19 cellular contexts compared by ENCODE assay signal in the genomic region with DNA sequence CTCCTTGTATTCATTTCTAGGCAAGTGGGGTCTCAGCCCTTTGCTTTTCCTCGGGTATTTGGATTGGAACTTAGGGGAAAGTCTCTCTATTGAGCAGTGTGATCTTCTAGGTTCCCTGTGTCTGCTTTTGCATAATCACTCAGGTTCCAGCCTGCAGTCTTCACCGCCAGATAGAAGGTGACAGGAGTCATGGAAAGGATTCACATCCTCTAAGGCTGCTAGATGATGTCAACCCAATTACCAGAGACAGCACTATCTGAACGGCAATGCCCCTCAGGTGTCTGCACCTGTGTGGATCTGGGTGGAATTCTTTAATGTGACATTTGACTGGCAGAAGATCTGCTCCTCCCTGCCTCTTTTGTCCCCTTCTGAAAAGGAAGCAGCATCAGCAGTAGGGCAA.
DNase-seq lines count a peak whose midpoint lies in the region; ATAC-seq and TF ChIP-seq lines count a peak whose summit lies in the region.
"Had no signal": no experiment of that assay in that cellular context is flagged by ENCODE, and none has a peak within 500 bp of the region (broad histone marks: within the 10 kb centered on the region; RNA-seq: fewer than 3 reads in every experiment).

No MANE protein-coding gene starts in this region.

- no peak overlapping the region for H3K9ac ChIP-seq in endodermal cell (ENCODE audit: extremely low read depth, low read length, poor library complexity, severe bottlenecking)

- peaks cover 7% of the 10 kb centered on the region for H3K4me1 ChIP-seq in endodermal cell (ENCODE audit: control insufficient read depth, insufficient read depth, low read length)

- peak; percentile 91 for DNase-seq in NCI-H146 treated with DMSO at 0.1 percent for 48 hours (lab: John Stamatoyannopoulos, UW; ENCODE audit: unreplicated experiment)
- peak; percentile 63 for DNase-seq in islet precursor cell
- no peak for DNase-seq in type B pancreatic cell (ENCODE audit: extremely low spot score, unreplicated experiment)
- no peak for DNase-seq in NCI-H2227 treated with DMSO at 0.1 percent for 48 hours (lab: John Stamatoyannopoulos, UW)
- no peak for DNase-seq in T-helper 17 cell
- DNase-seq in endodermal cell, result no peak
- DNase-seq: AML-193, DND-41, KG1, MV-4-11, NCI-H187 treated with DMSO at 0.1 percent for 48 hours, NCI-H226, NCI-H524 had no signal

- H3K27me3 Mint-ChIP-seq in type B pancreatic cell, result no peaks in the 10 kb centered on the region
- H3K27me3 Mint-ChIP-seq in T-helper 17 cell, result peaks cover 48% of the 10 kb centered on the region
- peaks cover 3% of the 10 kb centered on the region for H3K27me3 Mint-ChIP-seq in endodermal cell (ENCODE audit: insufficient read depth)

- no peak overlapping the region for H3K4me3 Mint-ChIP-seq in type B pancreatic cell
- no peak overlapping the region for H3K4me3 Mint-ChIP-seq in T-helper 17 cell
- no peak overlapping the region for H3K4me3 Mint-ChIP-seq in endodermal cell
- H3K4me3 Mint-ChIP-seq: GM23338 had no signal

- H3K4me3 ChIP-seq in endodermal cell (ENCODE audit: low read length), result no peak overlapping the region
- H3K4me3 ChIP-seq: GM23338 had no signal

- H3K27ac Mint-ChIP-seq in type B pancreatic cell, result peak overlapping the region; percentile 32
- no peak overlapping the region for H3K27ac Mint-ChIP-seq in T-helper 17 cell
- H3K27ac Mint-ChIP-seq in endodermal cell, result no peak overlapping the region
- H3K27ac Mint-ChIP-seq: GM23338 had no signal

- H3K27me3 ChIP-seq in endodermal cell (ENCODE audit: control insufficient read depth, insufficient read depth, low read length, poor library complexity, severe bottlenecking), result no peaks in the 10 kb centered on the region

- H3K36me3 ChIP-seq in endodermal cell (ENCODE audit: control insufficient read depth, insufficient read depth, low read length), result no peaks in the 10 kb centered on the region

- H3K4me1 Mint-ChIP-seq in type B pancreatic cell (ENCODE audit: unreplicated experiment) (peaks cover 6% of the 10 kb centered on the region), T-helper 17 cell (no peaks in the 10 kb centered on the region), endodermal cell (peaks cover 30% of the 10 kb centered on the region)
- H3K4me1 Mint-ChIP-seq: GM23338 had no signal

- H3K27ac ChIP-seq in VCaP (peak overlapping the region; percentile 80; the same call in 1 of the 2 replicates), endodermal cell (ENCODE audit: low read depth, low read length) (no peak overlapping the region)
- H3K27ac ChIP-seq: C4-2B, RWPE1 had no signal

- 94 to 95% methylated on average over 2 to 3 of the region's 3 CpGs for WGBS in endodermal cell (ENCODE audit: insufficient coverage in 1 of 2, insufficient read length in 1 of 2), 2 experiments

- no peak for ATAC-seq in T-helper 17 cell
- ATAC-seq: GM23338, HCT116, HepG2 had no signal

- TF ChIP-seq CTCF in VCaP (conservative IDR thresholded peaks at IDR 0.05) (no peak), type B pancreatic cell (conservative IDR thresholded peaks at IDR 0.05) (no peak), endodermal cell (conservative IDR thresholded peaks at IDR 0.05) (no peak)

- H3K9me3 Mint-ChIP-seq in type B pancreatic cell (no peaks in the 10 kb centered on the region), endodermal cell (no peaks in the 10 kb centered on the region)
- H3K9me3 Mint-ChIP-seq: GM23338 had no signal

- H3K9me3 ChIP-seq in T-helper 17 cell (ENCODE audit: control insufficient read depth, low read length, poor library complexity, severe bottlenecking) (no peaks in the 10 kb centered on the region), endodermal cell (ENCODE audit: control insufficient read depth, low read length) (no peaks in the 10 kb centered on the region)

- H3K36me3 Mint-ChIP-seq in type B pancreatic cell, result no peaks in the 10 kb centered on the region
- H3K36me3 Mint-ChIP-seq in T-helper 17 cell (ENCODE audit: low read depth), result peaks cover 3% of the 10 kb centered on the region
- no peaks in the 10 kb centered on the region for H3K36me3 Mint-ChIP-seq in endodermal cell (ENCODE audit: low read depth)

Comparison
In these comparisons a context has a peak if more than half of its experiments do, and no peak if none do; other contexts are left out.
1. DNase-seq: peak in NCI-H146 treated with DMSO at 0.1 percent for 48 hours (single experiment) and islet precursor cell (single experiment); none in type B pancreatic cell (single experiment), NCI-H2227 treated with DMSO at 0.1 percent for 48 hours (single experiment), T-helper 17 cell (0 of 3) and endodermal cell (single experiment).